In genomic region chr11:9003573-9004309, GRCh38 we compare ENCODE assay signal across 9 cellular contexts. TPM values are rescaled to one million over a fixed set of nuclear protein-coding genes. Genes with fewer than 3 reads are reported as not detected.
DNase-seq lines count a peak whose midpoint lies in the region; ATAC-seq, FAIRE-seq and TF ChIP-seq lines count a peak whose summit lies in the region.
"Had no signal": no experiment of that assay in that cellular context is flagged by ENCODE, and none has a peak within 500 bp of the region (broad histone marks: within the 10 kb centered on the region; RNA-seq: fewer than 3 reads in every experiment).

Gene NRIP3, minus strand, starts transcription at chr11:9004001. Its CDS starts 66 bp downstream, at chr11:9003935.

- peak within 1 kb of the TSS; percentile 73 for H2AFZ ChIP-seq in keratinocyte (ENCODE audit: control insufficient read depth, low read length)

- no peak for ATAC-seq in GM18873 (IDR thresholded peaks at IDR 0.05; ENCODE audit: low FRiP score, unreplicated experiment)

- FAIRE-seq in keratinocyte (lab: Jason Lieb, UNC) = no peak

- H3K4me1 ChIP-seq in keratinocyte (ENCODE audit: control insufficient read depth, extremely low read depth, insufficient read depth, low read length) (peaks cover 19% of the 10 kb centered on the region), spleen (peaks cover 9 to 33% (median 21%) of the 10 kb centered on the region in 6 donors)

- H3K9me3 ChIP-seq in keratinocyte (ENCODE audit: control insufficient read depth, low read depth, low read length) = no peaks in the 10 kb centered on the region
- no peaks in the 10 kb centered on the region for H3K9me3 ChIP-seq in spleen

- peak within 1 kb of the TSS; percentile 48 for H3K9ac ChIP-seq in keratinocyte (ENCODE audit: control insufficient read depth, extremely low read depth, insufficient read depth, low read length)

- no peaks in the 10 kb centered on the region for H3K9me1 ChIP-seq in keratinocyte (ENCODE audit: control insufficient read depth, extremely low read depth, insufficient read depth, low read length)

- WGBS in spleen, 5 donors = 1 to 4% (median 2%) methylated on average over 10 to 93 of the region's 93 CpGs

- H3K27ac ChIP-seq in caudate nucleus (ENCODE audit: low read depth, low read length) = no peak within 1 kb of the TSS
- H3K27ac ChIP-seq in keratinocyte (ENCODE audit: control insufficient read depth, insufficient read depth, low read length) = no peak within 1 kb of the TSS
- no peak within 1 kb of the TSS for H3K27ac ChIP-seq in spleen
- H3K27ac ChIP-seq: C4-2B had no signal

- peak within 1 kb of the TSS; percentile 31 to 62 (median 48) for H3K4me3 ChIP-seq in keratinocyte (ENCODE audit: control insufficient read depth in 2 of 3, extremely low read depth in 1 of 3, insufficient read depth in 2 of 3, low read depth in 1 of 3, low read length in 3 of 3)
- peak within 1 kb of the TSS; percentile 34 to 74 (median 49) for H3K4me3 ChIP-seq in spleen

- H3K27me3 ChIP-seq in keratinocyte (ENCODE audit: control insufficient read depth, extremely low read depth, insufficient read depth, low read length) = peaks cover 50% of the 10 kb centered on the region
- peaks cover 0 to 66% (median 48%) of the 10 kb centered on the region in 7 donors for H3K27me3 ChIP-seq in spleen (replicated peaks in 1 of 7)

- no peaks in the 10 kb centered on the region for H3K79me2 ChIP-seq in keratinocyte (ENCODE audit: control insufficient read depth, insufficient read depth, low read length)

- no peak for TF ChIP-seq CTCF in keratinocyte (optimal IDR thresholded peaks at IDR 0.05 in 1 of 3, IDR thresholded peaks at IDR 0.05 in 1 of 3, conservative IDR thresholded peaks at IDR 0.05 in 1 of 3; ENCODE audit: extremely low read depth in 1 of 3, insufficient read depth in 2 of 3, low read length in 3 of 3)
- TF ChIP-seq CTCF in spleen (IDR thresholded peaks at IDR 0.05 in 8 of 11, conservative IDR thresholded peaks at IDR 0.05 in 3 of 11) = no peak

- peak; percentile 29 to 79 for DNase-seq in NCI-H187 (lab: John Stamatoyannopoulos, UW)
- no peak for DNase-seq in NCI-H187 treated with DMSO at 0.1 percent for 48 hours (lab: John Stamatoyannopoulos, UW)
- peak; percentile 60 for DNase-seq in NCI-H1105 treated with DMSO at 0.1 percent for 48 hours (lab: John Stamatoyannopoulos, UW)
- DNase-seq in activated CD4-positive, CD25-positive, alpha-beta regulatory T cell treated with anti-CD3 and anti-CD28 coated beads, Interleukin-2, amount 50 U/mL, for 72 hours = peak; percentile 63
- peak in 44 of 61 donors; percentile 12 to 80 (median 40) for DNase-seq in caudate nucleus (lab: John Stamatoyannopoulos, UW)
- no peak for DNase-seq in keratinocyte (ENCODE audit: low read depth, low spot score)
- peak; percentile 92 for DNase-seq in spleen

- TF ChIP-seq POLR2A in spleen (IDR thresholded peaks at IDR 0.05) = no peak

- no peaks in the 10 kb centered on the region for H3K36me3 ChIP-seq in keratinocyte (ENCODE audit: control insufficient read depth in 2 of 2, extremely low read depth in 1 of 2, insufficient read depth in 2 of 2, low read length in 2 of 2)
- no peaks in the 10 kb centered on the region for H3K36me3 ChIP-seq in spleen

- no peaks in the 10 kb centered on the region for H4K20me1 ChIP-seq in keratinocyte (ENCODE audit: control insufficient read depth, extremely low read depth, insufficient read depth, low read length)

- intact Hi-C loops in spleen (cut with DNase I; ENCODE audit: low total_unique reads) = no loop called here

- dilution Hi-C loops in keratinocyte (cut with MboI; ENCODE audit: extremely low pct_ligation_motif_present, low sequenced_read_pairs) = no loop called here

- peak within 1 kb of the TSS; percentile 87 for H3K4me2 ChIP-seq in keratinocyte (ENCODE audit: control insufficient read depth, extremely low read depth, insufficient read depth, low read depth, low read length)

RNA-seq across cellular contexts. Expression of gene NRIP3, which starts in this region (rescaled TPM):
- polyA plus RNA-seq in keratinocyte = 0.93 to 1.0 TPM (median 1.00 TPM) in 3 replicates
- polyA plus RNA-seq in keratinocyte (2011; ENCODE audit: low read depth) = 2.0 TPM
- 0.73 and 1.0 TPM in 2 replicates for polyA plus RNA-seq in keratinocyte (2011; cell fraction: cytosol; rRNA removed)
- 0.68 and 0.70 TPM in 2 replicates for polyA plus RNA-seq in keratinocyte (2011; cell fraction: nucleus; rRNA removed)
- polyA plus RNA-seq in keratinocyte (2012; ENCODE audit: low replicate concordance) = 0.97 and 1.5 TPM in 2 replicates
- 0.33 to 1.9 TPM (median 0.76 TPM) in 3 replicates for polyA minus RNA-seq in keratinocyte
- polyA minus RNA-seq in keratinocyte (2011; cell fraction: cytosol; rRNA and poly(A)+ RNA removed) = 2.5 TPM
- 2.6 TPM in 1 of 2 replicates, not detected in the other for polyA minus RNA-seq in keratinocyte (2011; cell fraction: nucleus; rRNA and poly(A)+ RNA removed)
- 1 to 10 TPM in 2 of 7 donors, under 1 TPM in 5; 0.39 to 1.8 (median 0.77) TPM for total RNA-seq in spleen
- under 1 TPM; 0.02 to 0.22 (median 0.08) TPM for polyA plus RNA-seq in spleen

Comparison
In these comparisons a context has a peak if more than half of its experiments do, and no peak if none do; other contexts are left out.
1. DNase-seq: peak in NCI-H187 (2 of 2), NCI-H1105 treated with DMSO at 0.1 percent for 48 hours (single experiment), activated CD4-positive, CD25-positive, alpha-beta regulatory T cell treated with anti-CD3 and anti-CD28 coated beads, Interleukin-2, amount 50 U/mL, for 72 hours (single experiment), caudate nucleus (44 of 61) and spleen (single experiment); none in NCI-H187 treated with DMSO at 0.1 percent for 48 hours (single experiment) and keratinocyte (single experiment).